Comparison of ENCODE assay signal across 1 cellular context in genomic region chr5:116524505-116524904, GRCh38.
TF ChIP-seq lines count a peak whose summit lies in the region.

No MANE protein-coding gene starts in this region.

TF ChIP-seq in SK-N-SH treated with all-trans-retinoic acid at 6 μM for 48 hours, 23 proteins besides CTCF, POLR2A, EP300 and RAD21 (continued from another document):
- TF ChIP-seq CSRNP3 (CRISPR knock-in tag; IDR thresholded peaks at IDR 0.05): no peak
- TF ChIP-seq ESRRG (CRISPR knock-in tag; IDR thresholded peaks at IDR 0.05): no peak
- TF ChIP-seq RARB (CRISPR knock-in tag; IDR thresholded peaks at IDR 0.05): no peak
- TF ChIP-seq GLIS3 (CRISPR knock-in tag; IDR thresholded peaks at IDR 0.05): no peak
- no peak for TF ChIP-seq ARNTL (CRISPR knock-in tag; IDR thresholded peaks at IDR 0.05; ENCODE audit: borderline replicate concordance, low read depth)
